Comparison of ENCODE assay signal across 8 cellular contexts in the genomic region with DNA sequence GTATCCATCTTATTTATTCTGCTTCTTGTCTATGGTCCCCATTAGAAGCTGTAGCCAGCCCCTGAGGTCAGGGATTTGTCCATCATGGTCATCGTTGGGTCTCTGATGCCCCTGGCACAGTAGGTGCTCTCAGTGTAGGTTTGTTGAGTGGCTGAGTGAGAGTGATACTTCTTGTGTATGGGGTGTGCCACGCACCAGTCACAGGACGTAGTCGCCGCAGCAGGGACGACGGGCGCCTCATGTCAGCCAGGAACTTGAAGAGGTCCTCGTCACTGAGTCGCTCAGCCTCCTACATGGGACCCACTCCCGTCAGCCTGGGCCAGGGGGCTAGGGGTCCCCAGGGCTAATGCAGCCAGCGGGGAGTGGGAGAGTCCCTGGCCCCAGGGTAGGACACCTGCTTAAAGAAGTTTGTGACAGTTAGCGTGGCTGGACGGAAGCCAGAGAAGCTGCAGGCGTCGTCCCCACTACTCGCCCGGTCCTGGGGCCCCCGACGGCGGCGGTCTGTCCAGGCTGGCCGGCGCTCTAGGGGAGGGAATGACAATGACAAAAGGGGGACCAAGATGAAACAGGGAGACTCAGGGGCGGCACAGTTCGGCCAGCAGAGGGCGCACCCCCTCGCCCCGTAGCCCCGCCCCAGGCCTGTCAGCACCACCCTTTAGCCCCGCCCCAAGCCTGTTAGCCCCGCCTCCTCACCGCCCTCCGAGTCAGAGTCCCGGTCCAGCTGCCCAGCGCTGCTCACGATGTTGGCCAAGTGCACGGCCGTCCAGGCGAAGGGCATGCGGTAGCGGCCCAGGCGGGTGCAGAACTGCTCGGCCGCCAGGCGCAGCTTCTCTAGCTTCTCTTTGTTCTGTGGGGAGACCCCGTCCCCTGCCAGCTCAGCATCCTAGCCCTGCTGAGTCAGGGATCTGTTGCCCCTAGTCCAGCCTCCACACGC. TPM values are rescaled to one million over a fixed set of nuclear protein-coding genes. Genes with fewer than 3 reads are reported as not detected.
DNase-seq lines count a peak whose midpoint lies in the region; ATAC-seq and TF ChIP-seq lines count a peak whose summit lies in the region.

No MANE protein-coding gene starts in this region.

- H3K27ac Mint-ChIP-seq in dendritic cell treated with granulocyte-macrophage colony-stimulating factor and Interleukin-4, amounts not matched to agents 40 ng/mL and 50 ng/mL, for 4 days = no peak overlapping the region

- H3K4me3 Mint-ChIP-seq in dendritic cell treated with granulocyte-macrophage colony-stimulating factor and Interleukin-4, amounts not matched to agents 40 ng/mL and 50 ng/mL, for 4 days = peak overlapping the region; percentile 24

- TF ChIP-seq CTCF in BE2C (IDR thresholded peaks at IDR 0.05; ENCODE audit: low read depth, low read length) (peak; percentile 66), lower lobe of right lung (IDR thresholded peaks at IDR 0.05) (peak; percentile 89)

- intact Hi-C loops in dendritic cell treated with granulocyte-macrophage colony-stimulating factor and Interleukin-4, amounts not matched to agents 40 ng/mL and 50 ng/mL, for 4 days (cut with micrococcal nuclease) = loop anchor here (5.0 to 10.0 kb wide), 3 partner anchors 49 to 239 kb away; partner anchors contain the start of gene ELAVL3
- intact Hi-C loops in lower lobe of right lung (cut with DNase I) = no loop called here

- H3K9me3 ChIP-seq in BE2C = no peaks in the 10 kb centered on the region
- no peaks in the 10 kb centered on the region for H3K9me3 ChIP-seq in lower lobe of right lung

- H3K4me3 ChIP-seq in BE2C (ENCODE audit: low read depth, low read length) = peak overlapping the region; percentile 47
- no peak overlapping the region for H3K4me3 ChIP-seq in lower lobe of right lung

- H3K4me1 Mint-ChIP-seq in dendritic cell treated with granulocyte-macrophage colony-stimulating factor and Interleukin-4, amounts not matched to agents 40 ng/mL and 50 ng/mL, for 4 days (ENCODE audit: low read depth) = peaks cover 13% of the 10 kb centered on the region

- H3K27ac ChIP-seq in lower lobe of right lung = peak overlapping the region; percentile 77

- H3K27me3 Mint-ChIP-seq in dendritic cell treated with granulocyte-macrophage colony-stimulating factor and Interleukin-4, amounts not matched to agents 40 ng/mL and 50 ng/mL, for 4 days = peaks cover 42% of the 10 kb centered on the region

- H3K27me3 ChIP-seq in BE2C (no peaks in the 10 kb centered on the region), lower lobe of right lung (ENCODE audit: low read depth) (no peaks in the 10 kb centered on the region)

- peaks cover 13% of the 10 kb centered on the region for H3K9me3 Mint-ChIP-seq in dendritic cell treated with granulocyte-macrophage colony-stimulating factor and Interleukin-4, amounts not matched to agents 40 ng/mL and 50 ng/mL, for 4 days

- H3K36me3 Mint-ChIP-seq in dendritic cell treated with granulocyte-macrophage colony-stimulating factor and Interleukin-4, amounts not matched to agents 40 ng/mL and 50 ng/mL, for 4 days (ENCODE audit: low read depth) = no peaks in the 10 kb centered on the region

- H3K4me1 ChIP-seq in BE2C (peaks cover 2% of the 10 kb centered on the region; the same call in 1 of the 2 replicates), lower lobe of right lung (peaks cover 16% of the 10 kb centered on the region)

- H3K36me3 ChIP-seq in BE2C (no peaks in the 10 kb centered on the region), lower lobe of right lung (peaks cover 62% of the 10 kb centered on the region)

- ATAC-seq in GM21529 (IDR thresholded peaks at IDR 0.05; ENCODE audit: unreplicated experiment) (peak; percentile 58), lower lobe of right lung (peak; percentile 94 to 96), GM21619 (IDR thresholded peaks at IDR 0.05; ENCODE audit: unreplicated experiment) (no peak)

- DNase-seq in BE2C = peak; percentile 97
- peak; percentile 38 for DNase-seq in NCI-H2107 treated with DMSO at 0.1 percent for 48 hours (lab: John Stamatoyannopoulos, UW; ENCODE audit: unreplicated experiment)
- peak; percentile 78 to 83 for DNase-seq in activated CD4-positive, alpha-beta T cell treated with anti-CD3 and anti-CD28 coated beads, Interleukin-2, amount 50 U/mL, for 24 hours (ENCODE audit: low read depth in 1 of 2, low spot score in 1 of 2)
- peak; percentile 94 for DNase-seq in lower lobe of right lung
- peak; percentile 72 to 83 (median 73) for DNase-seq in stimulated activated CD4-positive, alpha-beta T cell treated with anti-CD3 and anti-CD28 coated beads, TNF-alpha, amount 100 ng/mL, for 4 hours (ENCODE audit: low read depth in 3 of 3)

RNA-seq across cellular contexts. Expression of gene ANGPTL8, which starts 3.7 kb away (rescaled TPM):
- polyA plus RNA-seq in BE2C (2012; ENCODE audit: insufficient read depth, insufficient read length, low read depth) = not detected
- total RNA-seq in lower lobe of right lung = not detected

RNA-seq across cellular contexts. Expression of gene DOCK6, which starts 19.2 kb away (rescaled TPM):
- polyA plus RNA-seq in BE2C (2012; ENCODE audit: insufficient read depth, insufficient read length, low read depth) = 2.4 TPM
- 106 TPM for total RNA-seq in lower lobe of right lung

RNA-seq across cellular contexts. Expression of gene KANK2, which starts 45.8 kb away (rescaled TPM):
- 38.0 TPM for polyA plus RNA-seq in BE2C (2012; ENCODE audit: insufficient read depth, insufficient read length, low read depth)
- 191 TPM for total RNA-seq in lower lobe of right lung

RNA-seq across cellular contexts. Expression of gene TSPAN16, which starts 52.8 kb away (rescaled TPM):
- polyA plus RNA-seq in BE2C (2012; ENCODE audit: insufficient read depth, insufficient read length, low read depth) = not detected
- total RNA-seq in lower lobe of right lung = not detected

Comparison
In these comparisons a context has a peak if more than half of its experiments do, and no peak if none do; other contexts are left out.
1. DNase-seq: peak in every context shown above with its lines; median percentile 97 in BE2C; 94 in lower lobe of right lung; 80 in activated CD4-positive, alpha-beta T cell treated with anti-CD3 and anti-CD28 coated beads, Interleukin-2, amount 50 U/mL, for 24 hours; 73 in stimulated activated CD4-positive, alpha-beta T cell treated with anti-CD3 and anti-CD28 coated beads, TNF-alpha, amount 100 ng/mL, for 4 hours; 38 in NCI-H2107 treated with DMSO at 0.1 percent for 48 hours.